In the genomic region with DNA sequence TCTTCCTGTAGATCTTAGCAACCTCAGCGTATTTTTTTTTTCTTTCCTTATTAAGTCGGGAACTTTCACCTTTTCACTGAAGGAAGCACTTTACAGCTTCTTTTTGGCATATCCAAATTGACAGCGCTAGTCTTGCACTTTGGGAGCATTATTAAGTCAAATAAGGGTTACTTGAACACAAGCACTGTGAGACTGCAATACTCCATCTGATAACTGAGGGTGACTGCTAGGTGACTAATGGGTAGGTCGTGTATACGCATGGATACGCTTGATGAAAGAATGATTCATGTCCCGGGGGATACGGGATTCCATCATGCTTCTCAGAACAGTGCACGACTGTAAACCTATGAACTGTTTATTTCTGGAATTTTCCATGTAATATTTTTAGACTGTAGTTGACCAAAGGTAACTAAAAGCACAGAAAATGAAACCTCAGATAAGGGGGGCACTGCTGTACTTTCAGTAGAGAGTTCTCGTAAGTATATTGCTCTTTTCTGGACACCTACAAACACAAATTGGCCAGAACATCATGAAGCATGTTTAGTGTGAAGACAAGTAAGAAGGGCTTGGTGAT, we compare ENCODE assay signal across 1 cellular context.
TF ChIP-seq lines count a peak whose summit lies in the region.

No MANE protein-coding gene starts in this region.

TF ChIP-seq in K562, 482 proteins besides CTCF, POLR2A, EP300 and RAD21 (continued from another document and continues in another):
- TF ChIP-seq ZNF24 (IDR thresholded peaks at IDR 0.05) (peak; percentile 90), PCBP2 (IDR thresholded peaks at IDR 0.05; ENCODE audit: low read depth, low read length, poor library complexity, severe bottlenecking) (no peak), ZNF197 (CRISPR knock-in tag; IDR thresholded peaks at IDR 0.05; ENCODE audit: low read depth) (no peak), CHD2 (IDR thresholded peaks at IDR 0.05; ENCODE audit: low read depth, low read length) (no peak), SFPQ (IDR thresholded peaks at IDR 0.05; ENCODE audit: low read depth, low read length) (no peak), ZNF121 (CRISPR knock-in tag; conservative IDR thresholded peaks at IDR 0.05) (no peak), SMARCE1 (IDR thresholded peaks at IDR 0.05) (peak; percentile 98), STAT5B (CRISPR knock-in tag; IDR thresholded peaks at IDR 0.05) (no peak), EZH2 (IDR thresholded peaks at IDR 0.05; ENCODE audit: borderline replicate concordance, low read depth, low read length) (no peak), GABPB2 (CRISPR knock-in tag; conservative IDR thresholded peaks at IDR 0.05) (no peak), ZBTB11 (CRISPR knock-in tag; IDR thresholded peaks at IDR 0.05) (peak in 1 of 3 experiments; percentile 46; a peak in 2 of 6 replicates), PRMT5 (CRISPR knock-in tag; IDR thresholded peaks at IDR 0.05) (no peak), HDGF (IDR thresholded peaks at IDR 0.05) (no peak), GATAD2A (IDR thresholded peaks at IDR 0.05) (peak; percentile 80; the same call in 1 of the 2 replicates), KDM2B (CRISPR knock-in tag; IDR thresholded peaks at IDR 0.05) (0 out of 2 replicates have a peak, but pooled peaks have one; percentile 25), PHF21A (IDR thresholded peaks at IDR 0.05; ENCODE audit: borderline replicate concordance, low read depth) (peak; percentile 62; the same call in 1 of the 2 replicates), TAF9B (IDR thresholded peaks at IDR 0.05; ENCODE audit: partially characterized antibody) (peak; percentile 54)
- TF ChIP-seq, protein P1, sequence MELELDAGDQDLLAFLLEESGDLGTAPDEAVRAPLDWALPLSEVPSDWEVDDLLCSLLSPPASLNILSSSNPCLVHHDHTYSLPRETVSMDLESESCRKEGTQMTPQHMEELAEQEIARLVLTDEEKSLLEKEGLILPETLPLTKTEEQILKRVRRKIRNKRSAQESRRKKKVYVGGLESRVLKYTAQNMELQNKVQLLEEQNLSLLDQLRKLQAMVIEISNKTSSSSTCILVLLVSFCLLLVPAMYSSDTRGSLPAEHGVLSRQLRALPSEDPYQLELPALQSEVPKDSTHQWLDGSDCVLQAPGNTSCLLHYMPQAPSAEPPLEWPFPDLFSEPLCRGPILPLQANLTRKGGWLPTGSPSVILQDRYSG (tag; conservative IDR thresholded peaks at IDR 0.05; ENCODE audit: low read depth): peak; percentile 73
- TF ChIP-seq, protein P2, sequence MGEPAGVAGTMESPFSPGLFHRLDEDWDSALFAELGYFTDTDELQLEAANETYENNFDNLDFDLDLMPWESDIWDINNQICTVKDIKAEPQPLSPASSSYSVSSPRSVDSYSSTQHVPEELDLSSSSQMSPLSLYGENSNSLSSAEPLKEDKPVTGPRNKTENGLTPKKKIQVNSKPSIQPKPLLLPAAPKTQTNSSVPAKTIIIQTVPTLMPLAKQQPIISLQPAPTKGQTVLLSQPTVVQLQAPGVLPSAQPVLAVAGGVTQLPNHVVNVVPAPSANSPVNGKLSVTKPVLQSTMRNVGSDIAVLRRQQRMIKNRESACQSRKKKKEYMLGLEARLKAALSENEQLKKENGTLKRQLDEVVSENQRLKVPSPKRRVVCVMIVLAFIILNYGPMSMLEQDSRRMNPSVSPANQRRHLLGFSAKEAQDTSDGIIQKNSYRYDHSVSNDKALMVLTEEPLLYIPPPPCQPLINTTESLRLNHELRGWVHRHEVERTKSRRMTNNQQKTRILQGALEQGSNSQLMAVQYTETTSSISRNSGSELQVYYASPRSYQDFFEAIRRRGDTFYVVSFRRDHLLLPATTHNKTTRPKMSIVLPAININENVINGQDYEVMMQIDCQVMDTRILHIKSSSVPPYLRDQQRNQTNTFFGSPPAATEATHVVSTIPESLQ (CRISPR knock-in tag; IDR thresholded peaks at IDR 0.05): no peak
- TF ChIP-seq, protein P3, sequence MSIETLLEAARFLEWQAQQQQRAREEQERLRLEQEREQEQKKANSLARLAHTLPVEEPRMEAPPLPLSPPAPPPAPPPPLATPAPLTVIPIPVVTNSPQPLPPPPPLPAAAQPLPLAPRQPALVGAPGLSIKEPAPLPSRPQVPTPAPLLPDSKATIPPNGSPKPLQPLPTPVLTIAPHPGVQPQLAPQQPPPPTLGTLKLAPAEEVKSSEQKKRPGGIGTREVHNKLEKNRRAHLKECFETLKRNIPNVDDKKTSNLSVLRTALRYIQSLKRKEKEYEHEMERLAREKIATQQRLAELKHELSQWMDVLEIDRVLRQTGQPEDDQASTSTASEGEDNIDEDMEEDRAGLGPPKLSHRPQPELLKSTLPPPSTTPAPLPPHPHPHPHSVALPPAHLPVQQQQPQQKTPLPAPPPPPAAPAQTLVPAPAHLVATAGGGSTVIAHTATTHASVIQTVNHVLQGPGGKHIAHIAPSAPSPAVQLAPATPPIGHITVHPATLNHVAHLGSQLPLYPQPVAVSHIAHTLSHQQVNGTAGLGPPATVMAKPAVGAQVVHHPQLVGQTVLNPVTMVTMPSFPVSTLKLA (conservative IDR thresholded peaks at IDR 0.05): peak; percentile 21 to 48; a peak in 1 of 4 replicates
- TF ChIP-seq, protein P4, sequence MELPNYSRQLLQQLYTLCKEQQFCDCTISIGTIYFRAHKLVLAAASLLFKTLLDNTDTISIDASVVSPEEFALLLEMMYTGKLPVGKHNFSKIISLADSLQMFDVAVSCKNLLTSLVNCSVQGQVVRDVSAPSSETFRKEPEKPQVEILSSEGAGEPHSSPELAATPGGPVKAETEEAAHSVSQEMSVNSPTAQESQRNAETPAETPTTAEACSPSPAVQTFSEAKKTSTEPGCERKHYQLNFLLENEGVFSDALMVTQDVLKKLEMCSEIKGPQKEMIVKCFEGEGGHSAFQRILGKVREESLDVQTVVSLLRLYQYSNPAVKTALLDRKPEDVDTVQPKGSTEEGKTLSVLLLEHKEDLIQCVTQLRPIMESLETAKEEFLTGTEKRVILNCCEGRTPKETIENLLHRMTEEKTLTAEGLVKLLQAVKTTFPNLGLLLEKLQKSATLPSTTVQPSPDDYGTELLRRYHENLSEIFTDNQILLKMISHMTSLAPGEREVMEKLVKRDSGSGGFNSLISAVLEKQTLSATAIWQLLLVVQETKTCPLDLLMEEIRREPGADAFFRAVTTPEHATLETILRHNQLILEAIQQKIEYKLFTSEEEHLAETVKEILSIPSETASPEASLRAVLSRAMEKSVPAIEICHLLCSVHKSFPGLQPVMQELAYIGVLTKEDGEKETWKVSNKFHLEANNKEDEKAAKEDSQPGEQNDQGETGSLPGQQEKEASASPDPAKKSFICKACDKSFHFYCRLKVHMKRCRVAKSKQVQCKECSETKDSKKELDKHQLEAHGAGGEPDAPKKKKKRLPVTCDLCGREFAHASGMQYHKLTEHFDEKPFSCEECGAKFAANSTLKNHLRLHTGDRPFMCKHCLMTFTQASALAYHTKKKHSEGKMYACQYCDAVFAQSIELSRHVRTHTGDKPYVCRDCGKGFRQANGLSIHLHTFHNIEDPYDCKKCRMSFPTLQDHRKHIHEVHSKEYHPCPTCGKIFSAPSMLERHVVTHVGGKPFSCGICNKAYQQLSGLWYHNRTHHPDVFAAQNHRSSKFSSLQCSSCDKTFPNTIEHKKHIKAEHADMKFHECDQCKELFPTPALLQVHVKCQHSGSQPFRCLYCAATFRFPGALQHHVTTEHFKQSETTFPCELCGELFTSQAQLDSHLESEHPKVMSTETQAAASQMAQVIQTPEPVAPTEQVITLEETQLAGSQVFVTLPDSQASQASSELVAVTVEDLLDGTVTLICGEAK (IDR thresholded peaks at IDR 0.05): no peak
- TF ChIP-seq, protein P4 (CRISPR knock-in tag; IDR thresholded peaks at IDR 0.05): no peak
- TF ChIP-seq, protein P5, sequence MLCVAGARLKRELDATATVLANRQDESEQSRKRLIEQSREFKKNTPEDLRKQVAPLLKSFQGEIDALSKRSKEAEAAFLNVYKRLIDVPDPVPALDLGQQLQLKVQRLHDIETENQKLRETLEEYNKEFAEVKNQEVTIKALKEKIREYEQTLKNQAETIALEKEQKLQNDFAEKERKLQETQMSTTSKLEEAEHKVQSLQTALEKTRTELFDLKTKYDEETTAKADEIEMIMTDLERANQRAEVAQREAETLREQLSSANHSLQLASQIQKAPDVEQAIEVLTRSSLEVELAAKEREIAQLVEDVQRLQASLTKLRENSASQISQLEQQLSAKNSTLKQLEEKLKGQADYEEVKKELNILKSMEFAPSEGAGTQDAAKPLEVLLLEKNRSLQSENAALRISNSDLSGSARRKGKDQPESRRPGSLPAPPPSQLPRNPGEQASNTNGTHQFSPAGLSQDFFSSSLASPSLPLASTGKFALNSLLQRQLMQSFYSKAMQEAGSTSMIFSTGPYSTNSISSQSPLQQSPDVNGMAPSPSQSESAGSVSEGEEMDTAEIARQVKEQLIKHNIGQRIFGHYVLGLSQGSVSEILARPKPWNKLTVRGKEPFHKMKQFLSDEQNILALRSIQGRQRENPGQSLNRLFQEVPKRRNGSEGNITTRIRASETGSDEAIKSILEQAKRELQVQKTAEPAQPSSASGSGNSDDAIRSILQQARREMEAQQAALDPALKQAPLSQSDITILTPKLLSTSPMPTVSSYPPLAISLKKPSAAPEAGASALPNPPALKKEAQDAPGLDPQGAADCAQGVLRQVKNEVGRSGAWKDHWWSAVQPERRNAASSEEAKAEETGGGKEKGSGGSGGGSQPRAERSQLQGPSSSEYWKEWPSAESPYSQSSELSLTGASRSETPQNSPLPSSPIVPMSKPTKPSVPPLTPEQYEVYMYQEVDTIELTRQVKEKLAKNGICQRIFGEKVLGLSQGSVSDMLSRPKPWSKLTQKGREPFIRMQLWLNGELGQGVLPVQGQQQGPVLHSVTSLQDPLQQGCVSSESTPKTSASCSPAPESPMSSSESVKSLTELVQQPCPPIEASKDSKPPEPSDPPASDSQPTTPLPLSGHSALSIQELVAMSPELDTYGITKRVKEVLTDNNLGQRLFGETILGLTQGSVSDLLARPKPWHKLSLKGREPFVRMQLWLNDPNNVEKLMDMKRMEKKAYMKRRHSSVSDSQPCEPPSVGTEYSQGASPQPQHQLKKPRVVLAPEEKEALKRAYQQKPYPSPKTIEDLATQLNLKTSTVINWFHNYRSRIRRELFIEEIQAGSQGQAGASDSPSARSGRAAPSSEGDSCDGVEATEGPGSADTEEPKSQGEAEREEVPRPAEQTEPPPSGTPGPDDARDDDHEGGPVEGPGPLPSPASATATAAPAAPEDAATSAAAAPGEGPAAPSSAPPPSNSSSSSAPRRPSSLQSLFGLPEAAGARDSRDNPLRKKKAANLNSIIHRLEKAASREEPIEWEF (CRISPR knock-in tag; IDR thresholded peaks at IDR 0.05): peak; percentile 75; the same call in 1 of the 2 replicates
